Comparison of ENCODE assay signal across 13 cellular contexts in genomic region chr20:38031957-38032356, GRCh38. TPM values are rescaled to one million over a fixed set of nuclear protein-coding genes. Genes with fewer than 3 reads are reported as not detected.
DNase-seq lines count a peak whose midpoint lies in the region; ATAC-seq and TF ChIP-seq lines count a peak whose summit lies in the region.
"Had no signal": no experiment of that assay in that cellular context is flagged by ENCODE, and none has a peak within 500 bp of the region (broad histone marks: within the 10 kb centered on the region; RNA-seq: fewer than 3 reads in every experiment).

No MANE protein-coding gene starts in this region.

- no peaks in the 10 kb centered on the region for H3K27me3 Mint-ChIP-seq in activated naive CD4-positive, alpha-beta T cell treated with anti-CD3 and anti-CD28 coated beads for 36 hours (ENCODE audit: low read depth)
- H3K27me3 Mint-ChIP-seq in stimulated activated memory B cell treated with anti-CD40 and anti-IgM and Interleukin-4, amounts not matched to agents 10 μg/mL and 1 μg/mL and 100 μg/mL, for 72 hours = no peaks in the 10 kb centered on the region

- ATAC-seq in stimulated activated memory B cell treated with anti-CD40 and anti-IgM and Interleukin-4, amounts not matched to agents 10 μg/mL and 1 μg/mL and 100 μg/mL, for 72 hours = no peak
- no peak for ATAC-seq in mucosa of descending colon
- ATAC-seq in GM18498 (IDR thresholded peaks at IDR 0.05; ENCODE audit: unreplicated experiment) = no peak
- no peak for ATAC-seq in HG02840 (IDR thresholded peaks at IDR 0.05; ENCODE audit: low FRiP score, unreplicated experiment)
- ATAC-seq: left cardiac atrium had no signal

- H3K36me3 Mint-ChIP-seq in activated naive CD4-positive, alpha-beta T cell treated with anti-CD3 and anti-CD28 coated beads for 36 hours (ENCODE audit: low read depth) = peaks cover 36% of the 10 kb centered on the region
- peaks cover 28% of the 10 kb centered on the region for H3K36me3 Mint-ChIP-seq in stimulated activated memory B cell treated with anti-CD40 and anti-IgM and Interleukin-4, amounts not matched to agents 10 μg/mL and 1 μg/mL and 100 μg/mL, for 72 hours

- no peak for DNase-seq in activated naive CD4-positive, alpha-beta T cell treated with anti-CD3 and anti-CD28 coated beads for 36 hours
- no peak for DNase-seq in activated naive CD4-positive, alpha-beta T cell treated with Interleukin-2 at 50 U/mL for 16 hours
- DNase-seq in SJCRH30 (no peak), epithelial cell of proximal tubule (ENCODE audit: low read depth) (no peak), mucosa of descending colon (no peak)
- DNase-seq: activated effector memory CD4-positive, alpha-beta T cell treated with anti-CD3 and anti-CD28 coated beads, Interleukin-2, amount 50 U/mL, for 16 hours; BE2C; GOT3; left cardiac atrium had no signal

- H3K27ac ChIP-seq in SJCRH30 = no peak overlapping the region
- H3K27ac ChIP-seq: epithelial cell of prostate had no signal

- H3K4me3 Mint-ChIP-seq in activated naive CD4-positive, alpha-beta T cell treated with anti-CD3 and anti-CD28 coated beads for 36 hours = peak overlapping the region; percentile 98
- peak overlapping the region; percentile 91 for H3K4me3 Mint-ChIP-seq in stimulated activated memory B cell treated with anti-CD40 and anti-IgM and Interleukin-4, amounts not matched to agents 10 μg/mL and 1 μg/mL and 100 μg/mL, for 72 hours

- TF ChIP-seq CTCF in epithelial cell of proximal tubule (conservative IDR thresholded peaks at IDR 0.05; ENCODE audit: low read depth, low read length) = no peak
- TF ChIP-seq CTCF in mucosa of descending colon (IDR thresholded peaks at IDR 0.05) = no peak

- H3K36me3 ChIP-seq in SJCRH30 (peaks cover 15% of the 10 kb centered on the region), mucosa of descending colon (ENCODE audit: low read depth) (no peaks in the 10 kb centered on the region)

- H3K27ac Mint-ChIP-seq in activated naive CD4-positive, alpha-beta T cell treated with anti-CD3 and anti-CD28 coated beads for 36 hours = peak overlapping the region; percentile 25
- H3K27ac Mint-ChIP-seq in stimulated activated memory B cell treated with anti-CD40 and anti-IgM and Interleukin-4, amounts not matched to agents 10 μg/mL and 1 μg/mL and 100 μg/mL, for 72 hours = peak overlapping the region; percentile 98

- intact Hi-C loops in activated naive CD4-positive, alpha-beta T cell treated with anti-CD3 and anti-CD28 coated beads for 36 hours (cut with micrococcal nuclease) = loop anchor here (2.0 to 10.0 kb wide), 2 partner anchors 853 to 937 kb away; partner anchors contain the start of genes MROH8, RBL1 and RPN2
- intact Hi-C loops in mucosa of descending colon (cut with DNase I, micrococcal nuclease) = no loop called here

- CTCF ChIA-PET in activated naive CD4-positive, alpha-beta T cell treated with anti-CD3 and anti-CD28 coated beads for 36 hours (lab: Charles Lee) = interaction anchor here (0.7 kb wide), 1 partner anchor 112 kb away, joined by 3 read pairs; no protein-coding TSS in a partner anchor

- H3K9me3 ChIP-seq in SJCRH30 (replicated peaks) = no peaks in the 10 kb centered on the region
- H3K9me3 ChIP-seq in mucosa of descending colon = no peaks in the 10 kb centered on the region
- H3K9me3 ChIP-seq: BE2C had no signal

- H3K4me3 ChIP-seq in SJCRH30 (peak overlapping the region; percentile 79; the same call in 1 of the 2 replicates), epithelial cell of proximal tubule (ENCODE audit: low read depth, low read length) (peak overlapping the region; percentile 96), mucosa of descending colon (no peak overlapping the region)

- no peaks in the 10 kb centered on the region for H3K9me3 Mint-ChIP-seq in activated naive CD4-positive, alpha-beta T cell treated with anti-CD3 and anti-CD28 coated beads for 36 hours
- H3K9me3 Mint-ChIP-seq in stimulated activated memory B cell treated with anti-CD40 and anti-IgM and Interleukin-4, amounts not matched to agents 10 μg/mL and 1 μg/mL and 100 μg/mL, for 72 hours = peaks cover 4% of the 10 kb centered on the region

- H3K27me3 ChIP-seq in SJCRH30 = no peaks in the 10 kb centered on the region
- H3K27me3 ChIP-seq: BE2C had no signal

- H3K4me1 ChIP-seq in SJCRH30 (peaks cover 14% of the 10 kb centered on the region), mucosa of descending colon (ENCODE audit: low read depth) (peaks cover 27% of the 10 kb centered on the region)
- H3K4me1 ChIP-seq: BE2C had no signal

- H3K4me1 Mint-ChIP-seq in activated naive CD4-positive, alpha-beta T cell treated with anti-CD3 and anti-CD28 coated beads for 36 hours (ENCODE audit: low read depth) = peaks cover 63% of the 10 kb centered on the region
- peaks cover 55% of the 10 kb centered on the region for H3K4me1 Mint-ChIP-seq in stimulated activated memory B cell treated with anti-CD40 and anti-IgM and Interleukin-4, amounts not matched to agents 10 μg/mL and 1 μg/mL and 100 μg/mL, for 72 hours

RNA-seq across cellular contexts. Expression of gene TTI1, which starts 1.3 kb away (rescaled TPM):
- 10 to 100 TPM; 32.8 to 36.2 TPM for total RNA-seq in activated naive CD4-positive, alpha-beta T cell treated with anti-CD3 and anti-CD28 coated beads for 36 hours
- total RNA-seq in SJCRH30 (2014; rRNA removed; shearing (Covaris generic)) = 57.5 and 66.0 TPM in 2 replicates
- 14.3 and 29.2 TPM in 2 replicates for total RNA-seq in epithelial cell of proximal tubule
- 10 to 100 TPM; 13.4 to 16.4 (median 14.0) TPM for total RNA-seq in mucosa of descending colon

RNA-seq across cellular contexts. Expression of gene RPRD1B, which starts 1.6 kb away (rescaled TPM):
- 10 to 100 TPM; 31.6 to 32.7 TPM for total RNA-seq in activated naive CD4-positive, alpha-beta T cell treated with anti-CD3 and anti-CD28 coated beads for 36 hours
- 55.7 and 56.6 TPM in 2 replicates for total RNA-seq in SJCRH30 (2014; rRNA removed; shearing (Covaris generic))
- total RNA-seq in epithelial cell of proximal tubule (13.0 and 19.9 TPM in 2 replicates), mucosa of descending colon (10 to 100 TPM; 28.2 to 36.3 (median 32.9) TPM)
